In genomic region chr11:64810271-64810890, GRCh38 we compare ENCODE assay signal across 8 cellular contexts. TPM values are rescaled to one million over a fixed set of nuclear protein-coding genes. Genes with fewer than 3 reads are reported as not detected.
DNase-seq lines count a peak whose midpoint lies in the region; ATAC-seq and TF ChIP-seq lines count a peak whose summit lies in the region.

Gene MEN1, minus strand, starts transcription at chr11:64810551. Its CDS starts 442 bp downstream, at chr11:64810109.

- H3K27me3 ChIP-seq in effector memory CD4-positive, alpha-beta T cell (replicated peaks; ENCODE audit: control insufficient read depth, insufficient read depth, low read length, poor library complexity, severe bottlenecking), result no peaks in the 10 kb centered on the region

- peak; percentile 99 for DNase-seq in HT-29 (ENCODE audit: low spot score)
- DNase-seq in NOMO-1 treated with DMSO at 0.1 percent for 48 hours (lab: John Stamatoyannopoulos, UW; ENCODE audit: unreplicated experiment), result peak; percentile 97
- peak; percentile 42 to 72 (median 65) for DNase-seq in effector memory CD4-positive, alpha-beta T cell
- peak; percentile 94 to 97 for DNase-seq in lung microvascular endothelial cell (ENCODE audit: low read depth in 2 of 2)
- DNase-seq in stimulated activated CD4-positive, alpha-beta T cell treated with anti-CD3 and anti-CD28 coated beads, TNF-alpha, amount 100 ng/mL, for 4 hours (ENCODE audit: low read depth in 3 of 3), result peak; percentile 54 to 64 (median 63)

- peaks cover 10% of the 10 kb centered on the region for H3K36me3 ChIP-seq in effector memory CD4-positive, alpha-beta T cell (ENCODE audit: control insufficient read depth, insufficient read depth, low read length)

- peak within 1 kb of the TSS; percentile 77 for H3K4me3 ChIP-seq in effector memory CD4-positive, alpha-beta T cell (ENCODE audit: insufficient read depth, low read depth, low read length, poor library complexity, severe bottlenecking)

- peak within 1 kb of the TSS; percentile 77 for H3K27ac ChIP-seq in C4-2B
- H3K27ac ChIP-seq in effector memory CD4-positive, alpha-beta T cell (ENCODE audit: insufficient read depth, low read length, poor library complexity, severe bottlenecking), result peak within 1 kb of the TSS; percentile 86

- ATAC-seq in GM19455 (IDR thresholded peaks at IDR 0.05; ENCODE audit: unreplicated experiment), result peak; percentile 65

- TF ChIP-seq CTCF in C4-2B (conservative IDR thresholded peaks at IDR 0.05), result no peak

- H3K4me1 ChIP-seq in effector memory CD4-positive, alpha-beta T cell (ENCODE audit: control insufficient read depth, insufficient read depth, low read length, poor library complexity, severe bottlenecking), result peaks cover 14% of the 10 kb centered on the region

- CTCF ChIA-PET in activated CD8-positive, alpha-beta memory T cell treated with anti-CD3 and anti-CD28 coated beads for 36 hours (lab: Charles Lee), result interaction anchor here (0.7 to 1.7 kb wide), 6 partner anchors 23 to 122 kb away, joined by 3 to 6 read pairs (median 4); partner anchors contain the start of gene CDC42BPG

- POLR2A ChIA-PET in activated CD8-positive, alpha-beta memory T cell treated with anti-CD3 and anti-CD28 coated beads for 36 hours (lab: Charles Lee), result interaction anchor here (0.6 kb wide), 1 partner anchor 721 kb away, joined by 3 read pairs; no protein-coding TSS in a partner anchor

- no peaks in the 10 kb centered on the region for H3K9me3 ChIP-seq in effector memory CD4-positive, alpha-beta T cell (ENCODE audit: control insufficient read depth, low read length)

RNA-seq across cellular contexts. Expression of gene MEN1, which starts in this region (rescaled TPM):
- total RNA-seq in HT-29 (2014; rRNA removed; shearing (Covaris generic)), result 35.1 and 38.0 TPM in 2 replicates
- total RNA-seq in activated CD8-positive, alpha-beta memory T cell treated with anti-CD3 and anti-CD28 coated beads for 36 hours, result 10 to 100 TPM; 43.3 to 47.4 TPM
- total RNA-seq in lung microvascular endothelial cell, result 10.5 and 12.5 TPM in 2 replicates

Comparison
In these comparisons a context has a peak if more than half of its experiments do, and no peak if none do; other contexts are left out.
1. Peak in every context shown above with its lines: DNase-seq, ATAC-seq, H3K4me3 ChIP-seq and H3K27ac ChIP-seq.